13 cellular contexts compared by ENCODE assay signal in genomic region chr20:62876441-62876825, GRCh38. TPM values are rescaled to one million over a fixed set of nuclear protein-coding genes. Genes with fewer than 3 reads are reported as not detected.
A peak's percentile ranks its signal among the peaks of the same experiment; 100 is the strongest.
DNase-seq lines count a peak whose midpoint lies in the region; ATAC-seq and TF ChIP-seq lines count a peak whose summit lies in the region.
"Had no signal": no experiment of that assay in that cellular context is flagged by ENCODE, and none has a peak within 500 bp of the region (broad histone marks: within the 10 kb centered on the region; RNA-seq: fewer than 3 reads in every experiment).

No MANE protein-coding gene starts in this region.

- ATAC-seq in activated T-cell treated with anti-CD3 and anti-CD28 coated beads, Interleukin-2, amount 50 U/mL, for 72 hours (replicated peaks in 1 of 2) = peak; percentile 3 to 28

- peaks cover 0 to 2% of the 10 kb centered on the region in 2 donors for H3K4me1 ChIP-seq in esophagus (ENCODE audit: control insufficient read depth in 2 of 2, insufficient read depth in 2 of 2, low read length in 1 of 2)
- peaks cover 14% of the 10 kb centered on the region for H3K4me1 ChIP-seq in neural progenitor cell
- H3K4me1 ChIP-seq in uterus = peaks cover 0 to 7% of the 10 kb centered on the region in 2 donors

- H3F3A ChIP-seq in neural progenitor cell (ENCODE audit: low read depth) = peaks cover 40% of the 10 kb centered on the region

- TF ChIP-seq CTCF in neural progenitor cell (IDR thresholded peaks at IDR 0.05) (no peak), uterus (IDR thresholded peaks at IDR 0.05) (no peak)

- no peaks in the 10 kb centered on the region for H3K9me3 Mint-ChIP-seq in activated T-cell treated with anti-CD3 and anti-CD28 coated beads, Interleukin-2, amount 50 U/mL, for 72 hours
- peaks cover 5% of the 10 kb centered on the region for H3K9me3 Mint-ChIP-seq in neural progenitor cell
- H3K9me3 Mint-ChIP-seq: stimulated activated naive CD8-positive, alpha-beta T cell treated with anti-CD3 and anti-CD28 coated beads, Interleukin-15, Interleukin-2, amounts not matched to agents 100 ng/mL and 50 ng/mL, for 24 hours had no signal

- H3K9me3 ChIP-seq in esophagus (ENCODE audit: control insufficient read depth in 2 of 2, insufficient read depth in 1 of 2, low read depth in 1 of 2, low read length in 1 of 2) (no peaks in the 10 kb centered on the region), neural progenitor cell (ENCODE audit: low read depth) (no peaks in the 10 kb centered on the region), uterus (no peaks in the 10 kb centered on the region)

- H3K27me3 ChIP-seq in esophagus (ENCODE audit: control insufficient read depth in 1 of 2, insufficient read depth in 2 of 2, low read length in 2 of 2) (no peaks in the 10 kb centered on the region), neural progenitor cell (peaks cover 3% of the 10 kb centered on the region), uterus (no peaks in the 10 kb centered on the region)

- peaks cover 1% of the 10 kb centered on the region in 2 donors for H3K36me3 Mint-ChIP-seq in activated T-cell treated with anti-CD3 and anti-CD28 coated beads, Interleukin-2, amount 50 U/mL, for 72 hours (ENCODE audit: insufficient read depth in 2 of 2)
- peaks cover 2% of the 10 kb centered on the region for H3K36me3 Mint-ChIP-seq in neural progenitor cell

- intact Hi-C loops in uterus (cut with DNase I; ENCODE audit: low total_unique reads) = no loop called here

- peak overlapping the region; percentile 80 for H2AFZ ChIP-seq in neural progenitor cell (replicated peaks)

- no peak overlapping the region for H3K4me2 ChIP-seq in neural progenitor cell

- H3K27me3 Mint-ChIP-seq in activated T-cell treated with anti-CD3 and anti-CD28 coated beads, Interleukin-2, amount 50 U/mL, for 72 hours (ENCODE audit: low read depth) = no peaks in the 10 kb centered on the region
- peaks cover 5% of the 10 kb centered on the region for H3K27me3 Mint-ChIP-seq in neural progenitor cell (ENCODE audit: insufficient read depth, low read depth)

- 53 to 74% methylated on average over 13 of the region's 13 CpGs for WGBS in esophagus, 2 donors

- no peak for TF ChIP-seq POLR2A in uterus (IDR thresholded peaks at IDR 0.05)

- no peak overlapping the region for H3K4me3 Mint-ChIP-seq in activated T-cell treated with anti-CD3 and anti-CD28 coated beads, Interleukin-2, amount 50 U/mL, for 72 hours
- H3K4me3 Mint-ChIP-seq in neural progenitor cell = no peak overlapping the region
- H3K4me3 Mint-ChIP-seq: stimulated activated naive CD8-positive, alpha-beta T cell treated with anti-CD3 and anti-CD28 coated beads, Interleukin-15, Interleukin-2, amounts not matched to agents 100 ng/mL and 50 ng/mL, for 24 hours had no signal

- peaks cover 29% of the 10 kb centered on the region for H3K4me1 Mint-ChIP-seq in activated T-cell treated with anti-CD3 and anti-CD28 coated beads, Interleukin-2, amount 50 U/mL, for 72 hours (ENCODE audit: low read depth)
- H3K4me1 Mint-ChIP-seq in neural progenitor cell = peaks cover 26% of the 10 kb centered on the region

- H3K79me2 ChIP-seq in neural progenitor cell (ENCODE audit: low read depth) = no peaks in the 10 kb centered on the region

- H3K27ac Mint-ChIP-seq in activated T-cell treated with anti-CD3 and anti-CD28 coated beads, Interleukin-2, amount 50 U/mL, for 72 hours = no peak overlapping the region
- no peak overlapping the region for H3K27ac Mint-ChIP-seq in neural progenitor cell
- H3K27ac Mint-ChIP-seq: stimulated activated naive CD8-positive, alpha-beta T cell treated with anti-CD3 and anti-CD28 coated beads, Interleukin-15, Interleukin-2, amounts not matched to agents 100 ng/mL and 50 ng/mL, for 24 hours had no signal

- DNase-seq in activated T-cell treated with anti-CD3 and anti-CD28 coated beads, Interleukin-2, amount 50 U/mL, for 72 hours = no peak
- no peak for DNase-seq in activated T-cell treated with anti-CD3 and anti-CD28 coated beads, Interleukin-2, amount 50 U/mL, for 1 hour
- DNase-seq in neural progenitor cell (ENCODE audit: low spot score) (no peak), uterus (no peak), 8988T (no peak), NCI-H2081 treated with DMSO at 0.1 percent for 48 hours (lab: John Stamatoyannopoulos, UW) (no peak), superior temporal gyrus (ENCODE audit: extremely low spot score) (no peak)
- DNase-seq: activated CD4-positive, alpha-beta T cell treated with anti-CD3 and anti-CD28 coated beads for 1 hour; activated gamma-delta T cell; NCI-H146; stimulated activated CD4-positive, alpha-beta T cell treated with anti-CD3 and anti-CD28 coated beads, Interleukin-2, amount 100 ng/mL, for 48 hours had no signal

- H3K4me3 ChIP-seq in esophagus (ENCODE audit: low read depth in 1 of 2, low read length in 2 of 2) = no peak overlapping the region
- H3K4me3 ChIP-seq in neural progenitor cell = no peak overlapping the region
- H3K4me3 ChIP-seq in uterus = no peak overlapping the region

- H4K20me1 ChIP-seq in neural progenitor cell (ENCODE audit: low read depth) = no peaks in the 10 kb centered on the region

- peaks cover 0 to 14% of the 10 kb centered on the region in 2 donors for H3K36me3 ChIP-seq in esophagus (ENCODE audit: control insufficient read depth in 2 of 2, insufficient read depth in 2 of 2, low read length in 1 of 2)
- no peaks in the 10 kb centered on the region for H3K36me3 ChIP-seq in neural progenitor cell
- no peaks in the 10 kb centered on the region for H3K36me3 ChIP-seq in uterus

- H3K27ac ChIP-seq in esophagus (ENCODE audit: low read depth in 2 of 2, low read length in 1 of 2) (peak overlapping the region; percentile 1 to 30), neural progenitor cell (no peak overlapping the region), uterus (peak overlapping the region; percentile 18 to 67)

- no peak overlapping the region for H3K9ac ChIP-seq in neural progenitor cell

RNA-seq across cellular contexts. Expression of gene TCFL5, which starts 14.8 kb away (rescaled TPM):
- 1 to 10 TPM; 4.4 to 4.9 TPM for total RNA-seq in activated T-cell treated with anti-CD3 and anti-CD28 coated beads, Interleukin-2, amount 50 U/mL, for 72 hours
- 1 to 10 TPM; 2.8 to 3.5 TPM for polyA plus RNA-seq in esophagus
- total RNA-seq in neural progenitor cell (ENCODE audit: low replicate concordance) (29.1 and 36.3 TPM in 2 replicates), uterus (10 to 100 TPM in 3 of 4 donors, 1 to 10 TPM in 1; 5.3 to 20.0 (median 14.2) TPM)

RNA-seq across cellular contexts. Expression of gene DIDO1, which starts 49.9 kb away (rescaled TPM):
- 10 to 100 TPM; 50.0 TPM for total RNA-seq in activated T-cell treated with anti-CD3 and anti-CD28 coated beads, Interleukin-2, amount 50 U/mL, for 72 hours
- polyA plus RNA-seq in esophagus = 10 to 100 TPM; 17.3 TPM
- 64.5 and 68.5 TPM in 2 replicates for total RNA-seq in neural progenitor cell (ENCODE audit: low replicate concordance)
- 10 to 100 TPM; 20.9 to 92.8 (median 78.8) TPM for total RNA-seq in uterus

RNA-seq across cellular contexts. Expression of gene COL9A3, which starts 59.6 kb away (rescaled TPM):
- total RNA-seq in activated T-cell treated with anti-CD3 and anti-CD28 coated beads, Interleukin-2, amount 50 U/mL, for 72 hours = under 1 TPM; 0.31 to 0.46 TPM
- 1 to 10 TPM; 1.4 to 3.8 TPM for polyA plus RNA-seq in esophagus
- total RNA-seq in neural progenitor cell (ENCODE audit: low replicate concordance) (10.5 and 34.8 TPM in 2 replicates), uterus (10 to 100 TPM in 2 of 4 donors, 1 to 10 TPM in 1, under 1 TPM in 1; 0.59 to 75.4 (median 16.3) TPM)
